24 cellular contexts compared by ENCODE assay signal in the genomic region with DNA sequence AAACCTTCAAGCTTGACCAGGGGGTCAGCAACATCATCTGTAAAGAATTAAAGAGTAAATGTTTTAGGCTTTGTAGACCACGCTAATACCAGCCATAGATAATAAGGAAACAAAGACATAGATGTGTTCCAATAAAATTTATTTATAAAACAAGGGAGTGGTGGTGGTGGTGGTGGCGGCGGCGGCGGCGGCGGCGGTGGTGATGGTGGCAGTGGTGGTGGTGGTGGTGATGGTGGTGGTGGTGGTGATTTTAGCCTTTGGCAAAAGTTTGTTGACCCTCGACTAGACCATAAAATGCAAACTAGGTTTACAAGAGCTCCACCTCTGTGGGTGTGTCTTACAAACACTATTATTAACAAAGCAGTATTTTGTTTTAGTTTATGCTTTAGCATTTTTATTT.
"Had no signal": no experiment of that assay in that cellular context is flagged by ENCODE, and none has a peak within 500 bp of the region (broad histone marks: within the 10 kb centered on the region; RNA-seq: fewer than 3 reads in every experiment).

No MANE protein-coding gene starts in this region.

- H3K4me3 ChIP-seq: stomach, suprapubic skin, testis, thoracic aorta, thyroid gland, tibial artery, tibial nerve, transverse colon, upper lobe of left lung, upper lobe of right lung, uterus, vagina had no signal

- DNase-seq: stimulated activated CD4-positive, alpha-beta T cell treated with anti-CD3 and anti-CD28 coated beads, Interleukin-2, amount 100 ng/mL, for 48 hours; stimulated activated CD4-positive, alpha-beta T cell treated with anti-CD3 and anti-CD28 coated beads, Interleukin-4, amount 100 ng/mL, for 1 hour; stimulated activated CD4-positive, alpha-beta T cell treated with anti-CD3 and anti-CD28 coated beads, Interleukin-4, amount 100 ng/mL, for 24 hours; stimulated activated CD4-positive, alpha-beta T cell treated with anti-CD3 and anti-CD28 coated beads, Interleukin-4, amount 100 ng/mL, for 4 hours; stimulated activated CD8-positive, alpha-beta memory T cell treated with anti-CD3 and anti-CD28 coated beads, Interleukin-4, amount 100 ng/mL, for 48 hours; stimulated activated naive B cell treated with anti-CD40 and anti-IgM and Interleukin-4, amounts not matched to agents 10 μg/mL and 1 μg/mL and 100 μg/mL, for 72 hours; stimulated activated naive CD4-positive, alpha-beta T cell; stimulated activated naive CD4-positive, alpha-beta T cell treated with Interleukin-2 at 50 U/mL for 16 hours; stimulated activated naive CD8-positive, alpha-beta T cell treated with anti-CD3 and anti-CD28 coated beads, Interleukin-15, amount 100 ng/mL, for 72 hours; stimulated activated naive CD8-positive, alpha-beta T cell treated with anti-CD3 and anti-CD28 coated beads, Interleukin-15, Interleukin-2, amounts not matched to agents 100 U/mL and 50 U/mL, for 24 hours; stomach; substantia nigra; testis; thyroid gland; tibial artery; transverse colon; trophoblast cell; upper lobe of right lung; uterus had no signal
